ENCODE assay signal across 22 cellular contexts in the genomic region with DNA sequence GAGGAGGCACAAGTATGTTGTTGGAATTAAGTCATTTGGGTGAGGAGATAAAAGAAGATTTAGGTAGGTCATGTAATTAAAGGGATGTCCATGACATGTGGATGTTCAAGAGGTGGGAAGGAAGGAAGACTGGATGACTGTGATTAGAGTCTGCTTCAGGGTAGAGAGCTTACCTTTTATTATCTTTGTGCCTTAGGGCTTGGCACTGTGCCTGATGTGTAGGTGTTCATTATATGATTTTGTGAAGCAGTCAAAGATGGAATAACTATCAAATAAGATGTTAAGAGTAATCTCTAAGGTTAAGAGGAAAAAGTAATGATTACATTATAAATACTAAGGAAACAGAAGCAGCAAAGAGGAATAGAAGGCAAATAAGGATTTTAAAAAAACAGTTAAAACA.
"Had no signal": no experiment of that assay in that cellular context is flagged by ENCODE, and none has a peak within 500 bp of the region (broad histone marks: within the 10 kb centered on the region; RNA-seq: fewer than 3 reads in every experiment).

No MANE protein-coding gene starts in this region.

- H3K27ac Mint-ChIP-seq: T-cell had no signal

- ATAC-seq: Panc1, T-cell had no signal

- DNase-seq: KBM-7; MV-4-11; NCI-H1048; NCI-H1105; NCI-H1436 treated with DMSO at 0.1 percent for 48 hours; NCI-H1694; NCI-H187 treated with DMSO at 0.1 percent for 48 hours; NCI-H2029 treated with DMSO at 0.1 percent for 48 hours; NCI-H2107; NCI-H2171 treated with DMSO at 0.1 percent for 48 hours; NCI-H345; NCI-H446 treated with DMSO at 0.1 percent for 48 hours; NCI-H510A treated with DMSO at 0.1 percent for 48 hours; NCI-H526; NCI-H748 treated with DMSO at 0.1 percent for 48 hours; NK-92 treated with Interleukin-12 subunit alpha and Interleukin-12 subunit beta, amount 100 ng/mL, for 24 hours; PC-3; SHP77; SK-N-SH; SW 1271; T-cell had no signal

- H3K36me3 Mint-ChIP-seq: T-cell had no signal

- H3K4me1 Mint-ChIP-seq: T-cell had no signal

- H3K4me3 Mint-ChIP-seq: T-cell had no signal
